1 cellular context compared by ENCODE assay signal in genomic region chr14:20455355-20456300, GRCh38.
TF ChIP-seq lines count a peak whose summit lies in the region.

No MANE protein-coding gene starts in this region.

TF ChIP-seq in K562, 482 proteins besides CTCF, POLR2A, EP300 and RAD21 (continued from another document and continues in another):
- peak in 1 of 3 experiments; percentile 91; a peak in 2 of 6 replicates for TF ChIP-seq ZBTB11 (CRISPR knock-in tag; IDR thresholded peaks at IDR 0.05)
- TF ChIP-seq SUPT5H (IDR thresholded peaks at IDR 0.05): peak; percentile 60
- no peak for TF ChIP-seq ZNF121 (CRISPR knock-in tag; conservative IDR thresholded peaks at IDR 0.05)
- TF ChIP-seq SAP30 (IDR thresholded peaks at IDR 0.05; ENCODE audit: borderline replicate concordance, insufficient read depth, low read depth, low read length, poor library complexity, severe bottlenecking): no peak
- TF ChIP-seq CBX1 (IDR thresholded peaks at IDR 0.05; ENCODE audit: low read depth): no peak
- peak; percentile 63 for TF ChIP-seq GTF2E2 (tag; IDR thresholded peaks at IDR 0.05)
- no peak for TF ChIP-seq CHD1 (IDR thresholded peaks at IDR 0.05; ENCODE audit: low read length)
- peak; percentile 21; the same call in 1 of the 2 replicates for TF ChIP-seq CTBP1 (IDR thresholded peaks at IDR 0.05; ENCODE audit: borderline replicate concordance)
- TF ChIP-seq CBFA2T2 (conservative IDR thresholded peaks at IDR 0.05): no peak
- TF ChIP-seq ZBTB49 (CRISPR knock-in tag; IDR thresholded peaks at IDR 0.05; ENCODE audit: borderline replicate concordance): no peak
- TF ChIP-seq TAF1 (IDR thresholded peaks at IDR 0.05; ENCODE audit: control insufficient read depth, extremely low read depth, insufficient read depth, low read length, severe bottlenecking): no peak
- TF ChIP-seq ARID3B (CRISPR knock-in tag; IDR thresholded peaks at IDR 0.05; ENCODE audit: borderline replicate concordance): no peak
- TF ChIP-seq GATAD2B (IDR thresholded peaks at IDR 0.05; ENCODE audit: borderline replicate concordance): no peak
- TF ChIP-seq ZNF24 (IDR thresholded peaks at IDR 0.05): no peak
- no peak for TF ChIP-seq ZNF407 (IDR thresholded peaks at IDR 0.05; ENCODE audit: low read depth)
- no peak for TF ChIP-seq ATF1 (CRISPR knock-in tag; IDR thresholded peaks at IDR 0.05)
- peak; percentile 84 for TF ChIP-seq ATF1 (tag; IDR thresholded peaks at IDR 0.05)
- TF ChIP-seq ZNF311 (CRISPR knock-in tag; IDR thresholded peaks at IDR 0.05): no peak
- TF ChIP-seq MCM7 (IDR thresholded peaks at IDR 0.05): no peak
- no peak for TF ChIP-seq TSC22D4 (tag; IDR thresholded peaks at IDR 0.05)
- TF ChIP-seq ZNF583 (CRISPR knock-in tag; IDR thresholded peaks at IDR 0.05): no peak
- TF ChIP-seq FOXP4 (CRISPR knock-in tag; IDR thresholded peaks at IDR 0.05; ENCODE audit: borderline replicate concordance): no peak
- no peak for TF ChIP-seq RUNX1 (IDR thresholded peaks at IDR 0.05; ENCODE audit: low read depth)
- no peak for TF ChIP-seq ZNF778 (CRISPR knock-in tag; IDR thresholded peaks at IDR 0.05)
- TF ChIP-seq CBX2 (IDR thresholded peaks at IDR 0.05; ENCODE audit: insufficient read depth, low read length, poor library complexity, severe bottlenecking): no peak
- no peak; the same call in 1 of the 2 replicates for TF ChIP-seq MYC (IDR thresholded peaks at IDR 0.05; ENCODE audit: low read depth, low read length)
- no peak for TF ChIP-seq MYC (CRISPR knock-in tag; IDR thresholded peaks at IDR 0.05; ENCODE audit: borderline replicate concordance, low read depth)
- no peak for TF ChIP-seq FOS (IDR thresholded peaks at IDR 0.05; ENCODE audit: extremely low read depth, insufficient read length)
- no peak for TF ChIP-seq IFI16 (CRISPR knock-in tag; IDR thresholded peaks at IDR 0.05)
- no peak for TF ChIP-seq NR2F6 (CRISPR knock-in tag; IDR thresholded peaks at IDR 0.05)
- TF ChIP-seq ESRRB (CRISPR knock-in tag; IDR thresholded peaks at IDR 0.05; ENCODE audit: borderline replicate concordance): no peak
- no peak for TF ChIP-seq BCL6 (CRISPR knock-in tag; IDR thresholded peaks at IDR 0.05)
- no peak for TF ChIP-seq ZNF445 (CRISPR knock-in tag; IDR thresholded peaks at IDR 0.05; ENCODE audit: low read depth)
- TF ChIP-seq HNRNPL (IDR thresholded peaks at IDR 0.05; ENCODE audit: low read depth, low read length): no peak
- TF ChIP-seq GABPA (tag; conservative IDR thresholded peaks at IDR 0.05; ENCODE audit: low read depth): 0 out of 2 replicates have a peak, but pooled peaks have one; percentile 8
- no peak for TF ChIP-seq ZNF75A (CRISPR knock-in tag; IDR thresholded peaks at IDR 0.05)
- no peak for TF ChIP-seq ZBTB43 (CRISPR knock-in tag; IDR thresholded peaks at IDR 0.05)
- no peak for TF ChIP-seq HDAC3 (IDR thresholded peaks at IDR 0.05; ENCODE audit: borderline replicate concordance, partially characterized antibody)
- no peak; the same call in 1 of the 2 replicates for TF ChIP-seq ZBTB1 (CRISPR knock-in tag; IDR thresholded peaks at IDR 0.05; ENCODE audit: borderline replicate concordance, low read depth)
- no peak for TF ChIP-seq ZNF518B (CRISPR knock-in tag; IDR thresholded peaks at IDR 0.05)
- no peak for TF ChIP-seq SMC3 (conservative IDR thresholded peaks at IDR 0.05; ENCODE audit: insufficient read depth, low read depth, low read length)
